In genomic region chr2:221572821-221573429, GRCh38 we compare ENCODE assay signal across 8 cellular contexts. TPM values are rescaled to one million over a fixed set of nuclear protein-coding genes. Genes with fewer than 3 reads are reported as not detected.
DNase-seq lines count a peak whose midpoint lies in the region; ATAC-seq and TF ChIP-seq lines count a peak whose summit lies in the region.

No MANE protein-coding gene starts in this region.

- H3K9me3 Mint-ChIP-seq in activated CD8-positive, alpha-beta memory T cell treated with anti-CD3 and anti-CD28 coated beads, Interleukin-2, amount 10 ng/mL, durations not matched to agents 7 days and 5 days (ENCODE audit: low read depth) = no peaks in the 10 kb centered on the region

- peak; percentile 41 for DNase-seq in activated CD8-positive, alpha-beta memory T cell treated with anti-CD3 and anti-CD28 coated beads, Interleukin-2, amount 10 ng/mL, durations not matched to agents 7 days and 5 days
- no peak for DNase-seq in activated CD8-positive, alpha-beta memory T cell treated with anti-CD3 and anti-CD28 coated beads for 24 hours
- DNase-seq in NCI-H460 (ENCODE audit: extremely low read depth, low read depth) = peak; percentile 23
- DNase-seq in activated gamma-delta T cell treated with anti-CD3 and anti-CD28 coated beads, Interleukin-2, amount 50 U/mL, for 16 hours (ENCODE audit: low read depth) = peak; percentile 3
- peak; percentile 37 for DNase-seq in germinal center (ENCODE audit: low spot score)
- DNase-seq in osteoblast (ENCODE audit: insufficient read length, low spot score, missing footprints) = peak; percentile 86
- no peak for DNase-seq in effector CD8-positive, alpha-beta T cell (lab: John Stamatoyannopoulos, UW)

- H3K9me3 ChIP-seq in osteoblast (ENCODE audit: low read depth, low read length) = no peaks in the 10 kb centered on the region

- H3K4me3 Mint-ChIP-seq in activated CD8-positive, alpha-beta memory T cell treated with anti-CD3 and anti-CD28 coated beads, Interleukin-2, amount 10 ng/mL, durations not matched to agents 7 days and 5 days = peak overlapping the region; percentile 84

- peaks cover 72% of the 10 kb centered on the region for H3K27me3 Mint-ChIP-seq in activated CD8-positive, alpha-beta memory T cell treated with anti-CD3 and anti-CD28 coated beads, Interleukin-2, amount 10 ng/mL, durations not matched to agents 7 days and 5 days

- no peaks in the 10 kb centered on the region for H3K36me3 ChIP-seq in osteoblast (ENCODE audit: insufficient read depth, low read length)

- ATAC-seq in activated CD8-positive, alpha-beta memory T cell treated with anti-CD3 and anti-CD28 coated beads, Interleukin-2, amount 10 ng/mL, durations not matched to agents 7 days and 5 days = peak; percentile 29
- ATAC-seq in HG02852 (IDR thresholded peaks at IDR 0.05; ENCODE audit: unreplicated experiment) = peak; percentile 27

- H3K4me2 ChIP-seq in osteoblast (ENCODE audit: insufficient read depth, low read length) = peak overlapping the region; percentile 99

- H3K79me2 ChIP-seq in osteoblast (ENCODE audit: insufficient read depth, low read length) = no peaks in the 10 kb centered on the region

- H3K27ac ChIP-seq in osteoblast (ENCODE audit: low read depth, low read length) = peak overlapping the region; percentile 17

- CTCF ChIA-PET in activated CD8-positive, alpha-beta memory T cell treated with anti-CD3 and anti-CD28 coated beads, Interleukin-2, amount 10 ng/mL, durations not matched to agents 7 days and 5 days (lab: Charles Lee) = interaction anchor here (0.7 to 3.1 kb wide), 14 partner anchors 9 to 1835 kb away, joined by 3 to 20 read pairs (median 3); no protein-coding TSS in a partner anchor

- peaks cover 15% of the 10 kb centered on the region for H3K27me3 ChIP-seq in osteoblast (ENCODE audit: insufficient read depth, low read length)

- peak overlapping the region; percentile 8 for H3K27ac Mint-ChIP-seq in activated CD8-positive, alpha-beta memory T cell treated with anti-CD3 and anti-CD28 coated beads, Interleukin-2, amount 10 ng/mL, durations not matched to agents 7 days and 5 days

- no peaks in the 10 kb centered on the region for H4K20me1 ChIP-seq in osteoblast (ENCODE audit: insufficient read depth, low read length)

- H2AFZ ChIP-seq in osteoblast (ENCODE audit: low read length) = peak overlapping the region; percentile 91

- no peak for TF ChIP-seq CTCF in osteoblast (IDR thresholded peaks at IDR 0.05; ENCODE audit: extremely low read depth, low read depth, low read length)

- H3K4me1 ChIP-seq in osteoblast (ENCODE audit: insufficient read depth, low read length) = peaks cover 10% of the 10 kb centered on the region

- no peaks in the 10 kb centered on the region for H3K36me3 Mint-ChIP-seq in activated CD8-positive, alpha-beta memory T cell treated with anti-CD3 and anti-CD28 coated beads, Interleukin-2, amount 10 ng/mL, durations not matched to agents 7 days and 5 days

- H3K4me3 ChIP-seq in osteoblast (ENCODE audit: insufficient read depth, low read length) = peak overlapping the region; percentile 80

- peaks cover 26% of the 10 kb centered on the region for H3K4me1 Mint-ChIP-seq in activated CD8-positive, alpha-beta memory T cell treated with anti-CD3 and anti-CD28 coated beads, Interleukin-2, amount 10 ng/mL, durations not matched to agents 7 days and 5 days

RNA-seq across cellular contexts. Expression of gene EPHA4, which starts 0.8 kb away (rescaled TPM):
- under 1 TPM; 0.59 to 0.91 TPM for total RNA-seq in activated CD8-positive, alpha-beta memory T cell treated with anti-CD3 and anti-CD28 coated beads, Interleukin-2, amount 10 ng/mL, durations not matched to agents 7 days and 5 days
- 59.3 and 59.9 TPM in 2 replicates for total RNA-seq in NCI-H460 (2014; rRNA removed; shearing (Covaris generic))
- polyA plus RNA-seq in NCI-H460 (2014; cell fraction: nucleus; rRNA removed) = 19.8 and 66.7 TPM in 2 replicates
- total RNA-seq in osteoblast = 12.7 and 15.9 TPM in 2 replicates

Comparison
In these comparisons a context has a peak if more than half of its experiments do, and no peak if none do; other contexts are left out.
1. DNase-seq: peak in activated CD8-positive, alpha-beta memory T cell treated with anti-CD3 and anti-CD28 coated beads, Interleukin-2, amount 10 ng/mL, durations not matched to agents 7 days and 5 days (single experiment), NCI-H460 (single experiment), activated gamma-delta T cell treated with anti-CD3 and anti-CD28 coated beads, Interleukin-2, amount 50 U/mL, for 16 hours (single experiment), germinal center (single experiment) and osteoblast (single experiment); none in activated CD8-positive, alpha-beta memory T cell treated with anti-CD3 and anti-CD28 coated beads for 24 hours (single experiment) and effector CD8-positive, alpha-beta T cell (single experiment).